2 cellular contexts compared by ENCODE assay signal in genomic region chr6:13283340-13283739, GRCh38.
TF ChIP-seq lines count a peak whose summit lies in the region.

No MANE protein-coding gene starts in this region.

TF ChIP-seq in GM12878, 131 proteins besides CTCF, POLR2A, EP300 and RAD21:
- TF ChIP-seq ZNF207 (IDR thresholded peaks at IDR 0.05; ENCODE audit: borderline replicate concordance) (no peak), NR2C1 (IDR thresholded peaks at IDR 0.05) (no peak), PKNOX1 (IDR thresholded peaks at IDR 0.05) (no peak), ZZZ3 (IDR thresholded peaks at IDR 0.05; ENCODE audit: control insufficient read depth, insufficient read length, low read depth) (no peak), ASH2L (IDR thresholded peaks at IDR 0.05; ENCODE audit: borderline replicate concordance, low read depth) (no peak), MYC (IDR thresholded peaks at IDR 0.05; ENCODE audit: insufficient read depth, insufficient read length, insufficient replicate concordance, low read length, severe bottlenecking) (no peak), ZNF274 (IDR thresholded peaks at IDR 0.05; ENCODE audit: insufficient read depth, insufficient read length) (no peak), LARP7 (IDR thresholded peaks at IDR 0.05) (no peak), ZBTB33 (IDR thresholded peaks at IDR 0.05) (no peak), CREM (IDR thresholded peaks at IDR 0.05; ENCODE audit: low read depth) (no peak), WRNIP1 (IDR thresholded peaks at IDR 0.05; ENCODE audit: borderline replicate concordance, low read depth, low read length) (no peak), E2F4 (IDR thresholded peaks at IDR 0.05; ENCODE audit: low read depth, low read length) (no peak), NR2F1 (conservative IDR thresholded peaks at IDR 0.05) (no peak), CBFB (IDR thresholded peaks at IDR 0.05; ENCODE audit: low read depth) (no peak), EED (IDR thresholded peaks at IDR 0.05; ENCODE audit: low read depth) (no peak), RUNX3 (IDR thresholded peaks at IDR 0.05; ENCODE audit: low read length) (no peak), MTA2 (IDR thresholded peaks at IDR 0.05; ENCODE audit: low read depth) (no peak), JUNB (IDR thresholded peaks at IDR 0.05) (no peak), SREBF1 (IDR thresholded peaks at IDR 0.05; ENCODE audit: low read length) (no peak)
TF ChIP-seq in GM12878: peak in this region for 0.

TF ChIP-seq in HepG2, 621 proteins besides CTCF, POLR2A, EP300 and RAD21 (continues in another document):
- TF ChIP-seq ZC3H13 (CRISPR knock-in tag; IDR thresholded peaks at IDR 0.05) (no peak), GMEB2 (CRISPR knock-in tag; IDR thresholded peaks at IDR 0.05; ENCODE audit: low read depth) (no peak), HNF4A (CRISPR knock-in tag; IDR thresholded peaks at IDR 0.05) (peak; percentile 61), ZNF781 (CRISPR knock-in tag; IDR thresholded peaks at IDR 0.05; ENCODE audit: borderline replicate concordance, not compliant biosample characterization) (no peak), SKI (IDR thresholded peaks at IDR 0.05; ENCODE audit: partially characterized antibody) (peak; percentile 17), ZNF577 (CRISPR knock-in tag; IDR thresholded peaks at IDR 0.05; ENCODE audit: borderline replicate concordance, low read depth) (no peak), USF2 (IDR thresholded peaks at IDR 0.05; ENCODE audit: low read depth, low read length) (no peak), USF2 (CRISPR knock-in tag; IDR thresholded peaks at IDR 0.05; ENCODE audit: borderline replicate concordance) (no peak), ZNF205 (CRISPR knock-in tag; IDR thresholded peaks at IDR 0.05) (peak; percentile 88; the same call in 1 of the 2 replicates), ZNF687 (CRISPR knock-in tag; IDR thresholded peaks at IDR 0.05) (peak; percentile 46), ZBTB38 (CRISPR knock-in tag; IDR thresholded peaks at IDR 0.05) (peak; percentile 75), MTA1 (CRISPR knock-in tag; IDR thresholded peaks at IDR 0.05; ENCODE audit: borderline replicate concordance) (0 out of 2 replicates have a peak, but pooled peaks have one; percentile 33), ZNF609 (CRISPR knock-in tag; IDR thresholded peaks at IDR 0.05; ENCODE audit: borderline replicate concordance) (peak; percentile 28; the same call in 1 of the 2 replicates), SP4 (CRISPR knock-in tag; IDR thresholded peaks at IDR 0.05) (0 out of 2 replicates have a peak, but pooled peaks have one; percentile 16), NFRKB (IDR thresholded peaks at IDR 0.05) (no peak), ZNF296 (CRISPR knock-in tag; conservative IDR thresholded peaks at IDR 0.05) (no peak), ZNF879 (CRISPR knock-in tag; IDR thresholded peaks at IDR 0.05) (no peak), ZSCAN25 (CRISPR knock-in tag; IDR thresholded peaks at IDR 0.05) (peak; percentile 96), ATRX (CRISPR knock-in tag; IDR thresholded peaks at IDR 0.05; ENCODE audit: borderline replicate concordance) (no peak), NR3C1 (CRISPR knock-in tag; IDR thresholded peaks at IDR 0.05) (no peak), DPF2 (CRISPR knock-in tag; IDR thresholded peaks at IDR 0.05; ENCODE audit: borderline replicate concordance, low read depth) (0 out of 2 replicates have a peak, but pooled peaks have one; percentile 26), PAXIP1 (CRISPR knock-in tag; conservative IDR thresholded peaks at IDR 0.05) (peak; percentile 33; the same call in 1 of the 2 replicates), ZNF761 (CRISPR knock-in tag; conservative IDR thresholded peaks at IDR 0.05) (0 out of 2 replicates have a peak, but pooled peaks have one; percentile 20), KDM2A (CRISPR knock-in tag; IDR thresholded peaks at IDR 0.05; ENCODE audit: borderline replicate concordance, low read depth) (peak; percentile 51; the same call in 1 of the 2 replicates), ZBTB33 (CRISPR knock-in tag; IDR thresholded peaks at IDR 0.05) (peak; percentile 86)
